Comparison of ENCODE assay signal across 20 cellular contexts in the genomic region with DNA sequence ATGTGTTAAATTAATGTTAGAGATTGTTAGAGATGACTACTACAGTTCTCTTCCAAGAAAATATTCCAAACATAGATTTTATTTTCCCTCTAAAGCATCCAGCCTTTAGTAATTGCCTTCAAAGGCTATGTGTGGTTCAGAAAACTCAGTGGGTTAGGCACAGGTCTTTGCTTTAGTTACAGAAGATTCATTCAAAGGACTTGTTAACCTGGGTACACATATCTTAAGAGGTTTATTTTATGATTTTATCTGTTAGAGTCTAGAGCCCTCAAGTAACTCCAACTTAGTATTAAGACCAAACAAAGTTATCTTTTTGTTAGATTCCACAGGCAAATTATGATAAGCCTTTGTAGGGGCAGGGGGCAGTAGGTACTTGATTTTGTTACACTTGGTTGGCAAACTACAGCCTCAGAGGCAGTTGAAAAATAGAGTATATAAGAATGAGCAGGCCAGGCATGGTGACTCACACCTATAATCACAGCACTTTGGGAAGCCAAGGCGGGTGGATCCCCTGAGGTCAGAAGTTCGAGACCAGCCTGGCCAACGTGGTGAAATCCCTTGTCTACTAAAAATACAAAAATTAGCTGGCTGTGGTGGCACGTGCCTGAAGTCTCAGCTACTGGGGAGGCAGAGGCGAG. TPM values are rescaled to one million over a fixed set of nuclear protein-coding genes. Genes with fewer than 3 reads are reported as not detected.
DNase-seq lines count a peak whose midpoint lies in the region; ATAC-seq and TF ChIP-seq lines count a peak whose summit lies in the region.
"Had no signal": no experiment of that assay in that cellular context is flagged by ENCODE, and none has a peak within 500 bp of the region (broad histone marks: within the 10 kb centered on the region; RNA-seq: fewer than 3 reads in every experiment).

No MANE protein-coding gene starts in this region.

- H3K27me3 Mint-ChIP-seq in WTC11 (ENCODE audit: low read depth) = no peaks in the 10 kb centered on the region
- H3K27me3 Mint-ChIP-seq in naive thymus-derived CD4-positive, alpha-beta T cell = peaks cover 0 to 4% (median 0%) of the 10 kb centered on the region in 5 donors

- H3K4me2 ChIP-seq in HCT116 (ENCODE audit: low read length) = peak overlapping the region; percentile 32
- H3K4me2 ChIP-seq: BLaER1, PC-9 had no signal

- no peak overlapping the region for H3K4me3 Mint-ChIP-seq in WTC11
- no peak overlapping the region for H3K4me3 Mint-ChIP-seq in naive thymus-derived CD4-positive, alpha-beta T cell

- H2AFZ ChIP-seq in HCT116 (ENCODE audit: low read depth, low read length, poor library complexity, severe bottlenecking) = no peak overlapping the region
- H2AFZ ChIP-seq: PC-9 had no signal

- TF ChIP-seq POLR2A in HCT116 (IDR thresholded peaks at IDR 0.05; ENCODE audit: borderline replicate concordance, extremely low read depth, insufficient read depth, insufficient read length) = no peak

- H3K27ac ChIP-seq in HCT116 (ENCODE audit: low read depth, low read length) (no peak overlapping the region), lower lobe of right lung (no peak overlapping the region)
- no peak overlapping the region for H3K27ac ChIP-seq in naive thymus-derived CD4-positive, alpha-beta T cell (ENCODE audit: low read depth, low read length)
- H3K27ac ChIP-seq: BLaER1, HL-60, PC-9 had no signal

- DNase-seq in activated CD4-positive, alpha-beta T cell treated with anti-CD3 and anti-CD28 coated beads for 48 hours = peak; percentile 13
- DNase-seq in activated CD4-positive, alpha-beta T cell treated with anti-CD3 and anti-CD28 coated beads for 1 hour = no peak
- no peak for DNase-seq in HCT116 (ENCODE audit: low read depth, low spot score)
- DNase-seq in WTC11 (ENCODE audit: low spot score) = no peak
- no peak for DNase-seq in lower lobe of right lung
- no peak for DNase-seq in left ventricle myocardium superior
- DNase-seq in naive thymus-derived CD4-positive, alpha-beta T cell = no peak
- DNase-seq in islet precursor cell = no peak
- DNase-seq: 8988T, HCEC 1CT, KBM-7, NCI-H1092 treated with DMSO at 0.1 percent for 48 hours, NCI-H1694 treated with DMSO at 0.1 percent for 48 hours, NCI-H446, NCI-H774, PC-9, SHP77 had no signal

- POLR2A ChIA-PET in HCT116 (lab: Charles Lee) (no interaction called here), WTC11 (lab: Charles Lee) (no interaction called here)
- POLR2A ChIA-PET in naive thymus-derived CD4-positive, alpha-beta T cell (lab: Charles Lee) = no interaction called here

- H3K4me3 ChIP-seq in HCT116 (replicated peaks in 1 of 2; ENCODE audit: low read depth in 1 of 2, low read length in 2 of 2) (no peak overlapping the region), lower lobe of right lung (no peak overlapping the region)
- H3K4me3 ChIP-seq in naive thymus-derived CD4-positive, alpha-beta T cell (ENCODE audit: low read length) = no peak overlapping the region
- H3K4me3 ChIP-seq: BLaER1, GM12878, PC-9 had no signal

- H3K27ac Mint-ChIP-seq in WTC11 = 0 out of 2 replicates have a peak overlapping the region, but pooled peaks have one; percentile 18
- peak overlapping the region in 1 of 9 donors; percentile 51 for H3K27ac Mint-ChIP-seq in naive thymus-derived CD4-positive, alpha-beta T cell

- intact Hi-C loops in HCT116 (cut with micrococcal nuclease) = no loop called here
- intact Hi-C loops in lower lobe of right lung (cut with DNase I) = no loop called here
- intact Hi-C loops in left ventricle myocardium superior (cut with micrococcal nuclease) = no loop called here
- intact Hi-C loops in naive thymus-derived CD4-positive, alpha-beta T cell (cut with micrococcal nuclease) = no loop called here

- peaks cover 13% of the 10 kb centered on the region for H3K4me1 Mint-ChIP-seq in WTC11
- no peaks in the 10 kb centered on the region for H3K4me1 Mint-ChIP-seq in naive thymus-derived CD4-positive, alpha-beta T cell

- H3K9ac ChIP-seq in HCT116 (ENCODE audit: low read length) = no peak overlapping the region
- H3K9ac ChIP-seq: BLaER1 had no signal

- RAD21 ChIA-PET in HCT116 (lab: Charles Lee; ENCODE audit: low non-redundant PET in 1 of 2, low total read pairs in 2 of 2, uncharacterized antibody in 2 of 2, unreplicated experiment in 2 of 2) = no interaction called here

- no peak for TF ChIP-seq RAD21 in HCT116 (IDR thresholded peaks at IDR 0.05; ENCODE audit: low read depth)

- BruUV-seq in HCT116 (replicated peaks; lab: Mats Ljungman, UMichigan) = no TSS peak

- no peaks in the 10 kb centered on the region for H3K27me3 ChIP-seq in HCT116 (ENCODE audit: insufficient read depth, low read length)
- H3K27me3 ChIP-seq in lower lobe of right lung (ENCODE audit: low read depth) = no peaks in the 10 kb centered on the region
- H3K27me3 ChIP-seq in naive thymus-derived CD4-positive, alpha-beta T cell (ENCODE audit: control insufficient read depth in 2 of 2, insufficient read depth in 2 of 2, low read length in 2 of 2) = no peaks in the 10 kb centered on the region
- H3K27me3 ChIP-seq: BLaER1 had no signal

- CTCF ChIA-PET in HCT116 (lab: Charles Lee) (no interaction called here), WTC11 (lab: Charles Lee) (no interaction called here)
- CTCF ChIA-PET in naive thymus-derived CD4-positive, alpha-beta T cell (lab: Charles Lee) = no interaction called here

- no peaks in the 10 kb centered on the region for H3K9me2 ChIP-seq in HCT116 (ENCODE audit: insufficient read depth)

- H3K9me3 Mint-ChIP-seq in WTC11 = no peaks in the 10 kb centered on the region
- no peaks in the 10 kb centered on the region for H3K9me3 Mint-ChIP-seq in naive thymus-derived CD4-positive, alpha-beta T cell

- H3K79me2 ChIP-seq in HCT116 (ENCODE audit: insufficient read depth, low read length) = no peaks in the 10 kb centered on the region

- H3K36me3 ChIP-seq in HCT116 (ENCODE audit: control insufficient read depth in 1 of 2, insufficient read depth in 2 of 2, low read length in 2 of 2) = peaks cover 0 to 7% of the 10 kb centered on the region in 2 experiments; a peak in 1 of 4 replicates
- H3K36me3 ChIP-seq in lower lobe of right lung = no peaks in the 10 kb centered on the region
- H3K36me3 ChIP-seq in naive thymus-derived CD4-positive, alpha-beta T cell (ENCODE audit: control insufficient read depth in 2 of 3, insufficient read depth in 3 of 3, low read length in 3 of 3) = no peaks in the 10 kb centered on the region
- H3K36me3 ChIP-seq: BLaER1 had no signal

- TF ChIP-seq CTCF in HCT116 (IDR thresholded peaks at IDR 0.05 in 2 of 3, conservative IDR thresholded peaks at IDR 0.05 in 1 of 3; ENCODE audit: borderline replicate concordance in 1 of 3, insufficient read depth in 1 of 3, low read depth in 2 of 3, low read length in 2 of 3) = no peak
- no peak for TF ChIP-seq CTCF in WTC11 (IDR thresholded peaks at IDR 0.05)
- no peak for TF ChIP-seq CTCF in lower lobe of right lung (IDR thresholded peaks at IDR 0.05)

- no peak for ATAC-seq in HCT116
- no peak for ATAC-seq in WTC11
- ATAC-seq in lower lobe of right lung = peak; percentile 58 to 85
- ATAC-seq in left ventricle myocardium superior = no peak
- ATAC-seq in naive thymus-derived CD4-positive, alpha-beta T cell = no peak
- ATAC-seq: GM12878 had no signal

- peaks cover 61% of the 10 kb centered on the region for H3K36me3 Mint-ChIP-seq in WTC11
- peaks cover 0 to 16% (median 5%) of the 10 kb centered on the region in 5 donors for H3K36me3 Mint-ChIP-seq in naive thymus-derived CD4-positive, alpha-beta T cell

- H3K4me1 ChIP-seq in HCT116 (ENCODE audit: control insufficient read depth in 1 of 2, insufficient read depth in 2 of 2, low read length in 2 of 2) (peaks cover 4 to 12% of the 10 kb centered on the region in 2 experiments; a peak in 2 of 4 replicates), lower lobe of right lung (no peaks in the 10 kb centered on the region)
- no peaks in the 10 kb centered on the region for H3K4me1 ChIP-seq in naive thymus-derived CD4-positive, alpha-beta T cell (ENCODE audit: control insufficient read depth in 2 of 2, insufficient read depth in 2 of 2, low read length in 2 of 2)
- H3K4me1 ChIP-seq: BLaER1 had no signal

- H4K20me1 ChIP-seq in HCT116 (ENCODE audit: insufficient read depth) = no peaks in the 10 kb centered on the region
- H4K20me1 ChIP-seq: BLaER1 had no signal

- H3K9me3 ChIP-seq in HCT116 (ENCODE audit: control insufficient read depth in 1 of 2, insufficient read depth in 1 of 2, low read depth in 1 of 2, low read length in 2 of 2) (no peaks in the 10 kb centered on the region), lower lobe of right lung (no peaks in the 10 kb centered on the region)
- H3K9me3 ChIP-seq in naive thymus-derived CD4-positive, alpha-beta T cell (ENCODE audit: control insufficient read depth in 2 of 3, low read length in 3 of 3) = no peaks in the 10 kb centered on the region
- H3K9me3 ChIP-seq: BLaER1 had no signal

TF ChIP-seq in WTC11, 78 proteins besides CTCF, POLR2A, EP300 and RAD21 (continues in another document):
- TF ChIP-seq RELA (CRISPR knock-in tag; IDR thresholded peaks at IDR 0.05; ENCODE audit: borderline replicate concordance) = no peak

RNA-seq across cellular contexts. Expression of gene CXADR, which starts 37.9 kb away (rescaled TPM):
- total RNA-seq in HCT116 (2021; ENCODE audit: unreplicated experiment) = 21.6 TPM
- polyA plus RNA-seq in HCT116 (2012) = 10.3 and 10.8 TPM in 2 replicates
- 119 to 125 TPM (median 119 TPM) in 3 replicates for total RNA-seq in WTC11 (2021)
- 26.6 TPM for total RNA-seq in lower lobe of right lung
- total RNA-seq in left ventricle myocardium superior = 27.1 TPM
- 1 to 10 TPM in 1 of 5 experiments, under 1 TPM in 4; 0.12 to 1.8 (median 0.51) TPM for total RNA-seq in naive thymus-derived CD4-positive, alpha-beta T cell
- 1 to 10 TPM; 1.5 to 2.4 TPM for polyA plus RNA-seq in naive thymus-derived CD4-positive, alpha-beta T cell

Comparison
In these comparisons a context has a peak if more than half of its experiments do, and no peak if none do; other contexts are left out.
1. ATAC-seq: peak in lower lobe of right lung (2 of 2); none in HCT116 (single experiment), WTC11 (single experiment), left ventricle myocardium superior (single experiment) and naive thymus-derived CD4-positive, alpha-beta T cell (single experiment).